23 cellular contexts compared by ENCODE assay signal in the genomic region with DNA sequence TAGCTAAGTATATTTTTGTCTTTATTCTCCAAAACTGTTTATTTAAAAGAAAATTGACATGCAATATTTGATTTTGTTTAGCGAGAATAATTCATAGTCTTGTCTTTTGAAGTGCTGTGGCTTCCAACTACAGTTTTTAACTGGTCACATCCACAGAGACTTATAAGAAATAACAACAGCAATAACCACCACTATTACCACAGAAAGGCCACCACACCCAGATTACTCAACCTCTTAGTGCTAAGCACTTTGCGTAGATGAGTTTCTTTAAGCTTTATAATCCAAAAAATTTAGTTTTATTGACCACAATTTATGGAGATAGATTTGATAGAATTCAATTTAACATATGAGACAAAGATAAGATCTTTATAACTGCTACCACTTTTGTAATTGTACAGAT.
"Had no signal": no experiment of that assay in that cellular context is flagged by ENCODE, and none has a peak within 500 bp of the region (broad histone marks: within the 10 kb centered on the region; RNA-seq: fewer than 3 reads in every experiment).

No MANE protein-coding gene starts in this region.

- H3K4me3 ChIP-seq: gastroesophageal sphincter, heart left ventricle, pancreas, tibial artery had no signal

- DNase-seq: activated CD4-positive, alpha-beta T cell treated with anti-CD3 and anti-CD28 coated beads, Interleukin-2, amount 10 ng/mL, durations not matched to agents 24 days and 14 days; activated CD4-positive, CD25-positive, alpha-beta regulatory T cell; activated CD8-positive, alpha-beta T cell treated with anti-CD3 and anti-CD28 coated beads for 36 hours; activated naive CD4-positive, alpha-beta T cell treated with Interleukin-2 at 50 U/mL for 16 hours; activated naive CD8-positive, alpha-beta T cell treated with anti-CD3 and anti-CD28 coated beads, Interleukin-2, amount 10 ng/mL, durations not matched to agents 7 days and 5 days; activated T-cell treated with anti-CD3 and anti-CD28 coated beads, Interleukin-2, amount 50 U/mL, for 1 hour; amygdala; caudate nucleus; heart left ventricle; left ventricle myocardium superior; natural killer cell; pancreas; retina; stimulated activated CD4-positive, alpha-beta T cell treated with anti-CD3 and anti-CD28 coated beads, Interleukin-2, amount 100 ng/mL, for 24 hours; stimulated activated naive CD4-positive, alpha-beta T cell treated with Interleukin-2 at 50 U/mL for 16 hours; substantia nigra; T-helper 1 cell; T-helper 9 cell; tibial artery had no signal

- H3K9me3 Mint-ChIP-seq: activated CD4-positive, alpha-beta T cell treated with anti-CD3 and anti-CD28 coated beads, Interleukin-2, amount 10 ng/mL, durations not matched to agents 24 days and 14 days; activated CD8-positive, alpha-beta T cell treated with anti-CD3 and anti-CD28 coated beads for 36 hours; activated naive CD8-positive, alpha-beta T cell treated with anti-CD3 and anti-CD28 coated beads, Interleukin-2, amount 10 ng/mL, durations not matched to agents 7 days and 5 days; memory B cell had no signal

- H3K9me3 ChIP-seq: gastroesophageal sphincter, neutrophil, pancreas, tibial artery had no signal

- H3K27ac Mint-ChIP-seq: activated CD4-positive, alpha-beta T cell treated with anti-CD3 and anti-CD28 coated beads, Interleukin-2, amount 10 ng/mL, durations not matched to agents 24 days and 14 days; activated CD8-positive, alpha-beta T cell treated with anti-CD3 and anti-CD28 coated beads for 36 hours; activated naive CD8-positive, alpha-beta T cell treated with anti-CD3 and anti-CD28 coated beads, Interleukin-2, amount 10 ng/mL, durations not matched to agents 7 days and 5 days; activated T-helper 2 cell treated with anti-CD3 and anti-CD28 coated beads, Interferon-gamma antibody, Interleukin-2, Interleukin-4, amounts not matched to agents 10 μg/mL and 5 μg/mL and 100 μg/mL, durations not matched to agents 14 hours and 24 hours and 36 hours; memory B cell; natural killer cell had no signal

- H3K36me3 Mint-ChIP-seq: activated naive CD8-positive, alpha-beta T cell treated with anti-CD3 and anti-CD28 coated beads, Interleukin-2, amount 10 ng/mL, durations not matched to agents 7 days and 5 days; memory B cell; natural killer cell had no signal

- H3K27me3 ChIP-seq: gastroesophageal sphincter, heart left ventricle, neutrophil, pancreas, tibial artery had no signal

- H3K4me1 Mint-ChIP-seq: activated CD4-positive, alpha-beta T cell treated with anti-CD3 and anti-CD28 coated beads, Interleukin-2, amount 10 ng/mL, durations not matched to agents 24 days and 14 days; activated naive CD8-positive, alpha-beta T cell treated with anti-CD3 and anti-CD28 coated beads, Interleukin-2, amount 10 ng/mL, durations not matched to agents 7 days and 5 days; memory B cell; natural killer cell had no signal

- H3K36me3 ChIP-seq: gastroesophageal sphincter, heart left ventricle, neutrophil, pancreas, tibial artery had no signal

- H3K27ac ChIP-seq: gastroesophageal sphincter, heart left ventricle, neutrophil, pancreas, tibial artery had no signal

- H3K4me1 ChIP-seq: gastroesophageal sphincter, heart left ventricle, pancreas, tibial artery had no signal

- H3K4me3 Mint-ChIP-seq: activated CD4-positive, alpha-beta T cell treated with anti-CD3 and anti-CD28 coated beads, Interleukin-2, amount 10 ng/mL, durations not matched to agents 24 days and 14 days; activated CD8-positive, alpha-beta T cell treated with anti-CD3 and anti-CD28 coated beads for 36 hours; activated naive CD8-positive, alpha-beta T cell treated with anti-CD3 and anti-CD28 coated beads, Interleukin-2, amount 10 ng/mL, durations not matched to agents 7 days and 5 days; memory B cell; natural killer cell had no signal

- H3K27me3 Mint-ChIP-seq: activated CD4-positive, alpha-beta T cell treated with anti-CD3 and anti-CD28 coated beads, Interleukin-2, amount 10 ng/mL, durations not matched to agents 24 days and 14 days; activated CD8-positive, alpha-beta T cell treated with anti-CD3 and anti-CD28 coated beads for 36 hours; activated naive CD8-positive, alpha-beta T cell treated with anti-CD3 and anti-CD28 coated beads, Interleukin-2, amount 10 ng/mL, durations not matched to agents 7 days and 5 days; memory B cell had no signal
